Comparison of ENCODE assay signal across 8 cellular contexts in the genomic region with DNA sequence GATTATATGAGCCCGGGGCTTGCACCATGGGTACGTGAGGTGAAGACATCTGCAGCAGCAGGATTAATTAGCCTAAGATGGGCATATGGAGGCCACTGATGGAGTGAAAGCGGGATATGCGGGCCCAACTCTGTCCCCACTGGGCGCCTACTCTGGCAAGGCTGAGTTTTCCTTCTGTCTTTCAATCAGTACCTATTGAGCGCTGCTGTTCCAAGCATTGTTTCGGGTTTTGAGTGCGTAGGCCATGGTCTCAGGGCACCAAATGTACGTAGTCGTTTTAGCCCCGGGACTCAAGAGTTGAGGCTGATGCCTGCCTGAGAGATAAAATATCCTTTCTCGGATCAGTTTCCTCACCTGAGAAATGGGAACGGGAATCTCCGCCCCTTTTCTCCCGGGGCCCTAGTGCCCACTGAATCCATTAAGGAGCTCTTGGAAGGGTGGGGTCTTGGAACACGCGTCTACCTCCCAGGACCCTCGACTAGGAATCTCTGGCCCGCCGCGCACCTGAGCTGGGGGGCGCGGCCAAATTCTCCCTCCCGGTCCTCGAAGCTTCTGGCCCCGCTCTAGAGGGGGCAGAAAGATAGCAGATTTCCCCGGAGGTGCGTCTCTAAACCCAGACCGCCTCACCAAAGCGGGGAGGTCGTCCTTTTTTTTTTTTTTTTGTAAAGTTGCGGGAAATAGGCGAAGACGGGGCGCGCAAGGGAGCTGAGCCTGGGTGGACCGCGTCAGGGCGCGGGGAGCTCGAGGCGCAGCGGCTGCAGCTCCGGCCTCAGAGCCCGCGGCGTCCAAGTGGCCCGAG. TPM values are rescaled to one million over a fixed set of nuclear protein-coding genes. Genes with fewer than 3 reads are reported as not detected.
A peak's percentile ranks its signal among the peaks of the same experiment; 100 is the strongest.
DNase-seq lines count a peak whose midpoint lies in the region; ATAC-seq and TF ChIP-seq lines count a peak whose summit lies in the region.

No MANE protein-coding gene starts in this region.

- ATAC-seq in GM21360 (IDR thresholded peaks at IDR 0.05; ENCODE audit: unreplicated experiment), result no peak

- H3K4me3 ChIP-seq in GM06990 (replicated peaks; ENCODE audit: low read depth, low read length) (peak overlapping the region; percentile 84), Peyer's patch (peak overlapping the region; percentile 79 to 95 (median 87)), fibroblast of villous mesenchyme (ENCODE audit: low read depth, low read length) (peak overlapping the region; percentile 49), rectal smooth muscle tissue (ENCODE audit: low read length) (peak overlapping the region; percentile 50)

- no peaks in the 10 kb centered on the region for H3K27me3 ChIP-seq in GM06990 (replicated peaks; ENCODE audit: control insufficient read depth, insufficient read depth, low read length)
- no peaks in the 10 kb centered on the region for H3K27me3 ChIP-seq in Peyer's patch
- H3K27me3 ChIP-seq in rectal smooth muscle tissue (ENCODE audit: control insufficient read depth, insufficient read depth, low read length), result no peaks in the 10 kb centered on the region

- TF ChIP-seq CTCF in GM06990 (IDR thresholded peaks at IDR 0.05; ENCODE audit: insufficient read depth, low read length, poor library complexity, severe bottlenecking), result no peak
- TF ChIP-seq CTCF in Peyer's patch (IDR thresholded peaks at IDR 0.05), result no peak
- TF ChIP-seq CTCF in fibroblast of villous mesenchyme (IDR thresholded peaks at IDR 0.05; ENCODE audit: insufficient read depth, low read depth, low read length), result no peak

- H3K36me3 ChIP-seq in GM06990 (ENCODE audit: control insufficient read depth, insufficient read depth, low read length) (no peaks in the 10 kb centered on the region), Peyer's patch (no peaks in the 10 kb centered on the region), rectal smooth muscle tissue (ENCODE audit: control insufficient read depth, insufficient read depth, low read length) (no peaks in the 10 kb centered on the region)

- no peaks in the 10 kb centered on the region for H3K9me3 ChIP-seq in Peyer's patch

- no peak for TF ChIP-seq POLR2A in Peyer's patch (IDR thresholded peaks at IDR 0.05)

- H3K4me1 ChIP-seq in Peyer's patch, result peaks cover 19 to 66% (median 28%) of the 10 kb centered on the region in 4 donors
- peaks cover 16% of the 10 kb centered on the region for H3K4me1 ChIP-seq in rectal smooth muscle tissue (ENCODE audit: control insufficient read depth, insufficient read depth, low read length)

- peak overlapping the region; percentile 84 to 96 (median 86) for H3K27ac ChIP-seq in Peyer's patch
- H3K27ac ChIP-seq in rectal smooth muscle tissue (ENCODE audit: low read depth, low read length), result no peak overlapping the region

- DNase-seq in GM06990 (ENCODE audit: extremely low read depth, insufficient read length), result no peak
- DNase-seq in Peyer's patch, result peak in 2 of 3 donors; percentile 25 to 47
- DNase-seq in fibroblast of villous mesenchyme (ENCODE audit: low read depth), result no peak
- no peak for DNase-seq in GF-D8 (lab: John Stamatoyannopoulos, UW)
- DNase-seq in stimulated activated CD4-positive, alpha-beta T cell treated with anti-CD3 and anti-CD28 coated beads, Interleukin-4, amount 100 ng/mL, for 24 hours, result no peak
- DNase-seq in NCI-H1930 (lab: John Stamatoyannopoulos, UW), result no peak

- no peak overlapping the region for H3K9ac ChIP-seq in rectal smooth muscle tissue (ENCODE audit: low read length)

RNA-seq across cellular contexts. Expression of gene CXXC5, which starts 0.5 kb away (rescaled TPM):
- total RNA-seq in Peyer's patch, result 10 to 100 TPM; 21.7 to 49.5 (median 30.9) TPM
- total RNA-seq in fibroblast of villous mesenchyme, result 75.4 and 79.5 TPM in 2 replicates

Comparison
In these comparisons a context has a peak if more than half of its experiments do, and no peak if none do; other contexts are left out.
1. DNase-seq: peak in Peyer's patch (2 of 3); none in GM06990 (single experiment), fibroblast of villous mesenchyme (single experiment), GF-D8 (single experiment), stimulated activated CD4-positive, alpha-beta T cell treated with anti-CD3 and anti-CD28 coated beads, Interleukin-4, amount 100 ng/mL, for 24 hours (single experiment) and NCI-H1930 (0 of 2).
2. Peak in every context shown above with its lines, with median percentiles within 50 percentile points of each other: H3K4me3 ChIP-seq.